In the genomic region with DNA sequence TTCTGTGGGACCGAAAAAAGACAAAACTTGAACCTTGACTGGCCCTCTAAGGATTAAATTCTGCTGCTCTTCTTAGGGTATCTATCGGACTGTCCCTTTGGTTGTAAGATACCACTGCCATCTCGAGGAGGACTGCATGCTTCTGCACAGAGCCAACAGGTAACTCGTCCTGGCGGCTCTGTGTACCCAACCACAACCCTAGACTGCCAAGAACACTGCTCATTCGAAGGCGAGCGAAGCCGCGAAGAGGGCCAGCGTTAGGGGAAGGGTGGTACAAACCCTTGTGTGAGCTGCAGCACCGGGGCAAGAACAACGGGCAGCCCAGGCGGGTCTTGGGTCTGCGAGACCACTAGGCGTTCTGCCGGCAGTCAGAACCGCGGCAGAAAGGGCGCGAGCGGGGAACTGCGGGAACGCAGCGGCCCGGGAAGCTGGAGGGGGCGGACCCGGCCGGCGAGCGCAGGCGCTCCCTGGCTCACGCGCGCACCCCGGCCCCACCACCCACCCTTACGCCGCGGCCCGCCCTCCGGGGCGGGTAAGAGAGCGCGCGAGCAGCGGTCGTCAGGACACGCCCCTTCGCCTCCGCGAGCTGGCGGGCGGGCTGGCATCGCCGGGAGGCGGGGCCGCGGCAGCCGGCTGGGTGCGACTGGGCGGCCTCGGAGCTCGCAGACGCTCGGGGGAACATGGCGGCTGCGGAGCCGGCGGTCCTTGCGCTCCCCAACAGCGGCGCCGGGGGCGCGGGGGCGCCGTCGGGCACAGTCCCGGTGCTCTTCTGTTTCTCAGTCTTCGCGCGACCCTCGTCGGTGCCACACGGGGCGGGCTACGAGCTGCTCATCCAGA, we compare ENCODE assay signal across 8 cellular contexts. TPM values are rescaled to one million over a fixed set of nuclear protein-coding genes. Genes with fewer than 3 reads are reported as not detected.
DNase-seq lines count a peak whose midpoint lies in the region; ATAC-seq and FAIRE-seq lines count a peak whose summit lies in the region.

A gene (plus strand): TSS at position 663 of the 837 bp plus-strand sequence. CDS start 18 bp downstream, at position 681.

- ATAC-seq in GM18502 (IDR thresholded peaks at IDR 0.05; ENCODE audit: poor library complexity, unreplicated experiment), result peak; percentile 90
- peak; percentile 86 for ATAC-seq in HG02943 (IDR thresholded peaks at IDR 0.05; ENCODE audit: low read depth, unreplicated experiment)
- ATAC-seq in T-helper 17 cell, result peak; percentile 91
- ATAC-seq in left ventricle myocardium superior, result peak; percentile 95

- peak within 1 kb of the TSS; percentile 91 for H3K4me3 Mint-ChIP-seq in T-helper 17 cell

- DNase-seq in NCI-H1694 treated with DMSO at 0.1 percent for 48 hours (lab: John Stamatoyannopoulos, UW), result peak; percentile 63
- peak; percentile 89 to 90 (median 90) for DNase-seq in T-helper 17 cell
- peak; percentile 25 to 94 (median 82) for DNase-seq in amygdala (lab: John Stamatoyannopoulos, UW)
- DNase-seq in left ventricle myocardium superior, result peak; percentile 97
- DNase-seq in pulmonary artery endothelial cell (ENCODE audit: low read depth, low spot score), result peak; percentile 48
- peak; percentile 95 for DNase-seq in urothelium cell line (ENCODE audit: low spot score)

- peak within 1 kb of the TSS; percentile 88 for H3K27ac Mint-ChIP-seq in T-helper 17 cell

- no peaks in the 10 kb centered on the region for H3K9me3 ChIP-seq in T-helper 17 cell (ENCODE audit: control insufficient read depth, low read length, poor library complexity, severe bottlenecking)

- FAIRE-seq in urothelium cell line (lab: Jason Lieb, UNC), result no peak

- peaks cover 15% of the 10 kb centered on the region for H3K4me1 Mint-ChIP-seq in T-helper 17 cell

- H3K27me3 Mint-ChIP-seq in T-helper 17 cell, result peaks cover 22% of the 10 kb centered on the region

- intact Hi-C loops in left ventricle myocardium superior (cut with micrococcal nuclease), result no loop called here

- H3K36me3 Mint-ChIP-seq in T-helper 17 cell (ENCODE audit: low read depth), result peaks cover 4% of the 10 kb centered on the region

RNA-seq across cellular contexts. Expression of the gene that starts here (rescaled TPM):
- total RNA-seq in T-helper 17 cell, result 10 to 100 TPM; 10.1 to 12.3 TPM
- 142 TPM for total RNA-seq in left ventricle myocardium superior
- 16.9 and 24.9 TPM in 2 replicates for total RNA-seq in pulmonary artery endothelial cell

Comparison
In these comparisons a context has a peak if more than half of its experiments do, and no peak if none do; other contexts are left out.
1. Peak in every context shown above with its lines: DNase-seq and ATAC-seq.